ENCODE assay signal across 8 cellular contexts in genomic region chr10:50740351-50740688, GRCh38. TPM values are rescaled to one million over a fixed set of nuclear protein-coding genes. Genes with fewer than 3 reads are reported as not detected.
DNase-seq lines count a peak whose midpoint lies in the region; ATAC-seq, FAIRE-seq and TF ChIP-seq lines count a peak whose summit lies in the region.

No MANE protein-coding gene starts in this region.

- H3K4me1 ChIP-seq in Peyer's patch (peaks cover 0 to 5% (median 0%) of the 10 kb centered on the region in 4 donors), iPS-15b (ENCODE audit: control insufficient read depth, insufficient read depth, low read length) (no peaks in the 10 kb centered on the region), skeletal muscle tissue (ENCODE audit: control insufficient read depth in 3 of 3, insufficient read depth in 3 of 3, low read length in 3 of 3) (peaks cover 0 to 4% (median 3%) of the 10 kb centered on the region in 3 donors)

- in situ Hi-C loops in astrocyte of the spinal cord (cut with HindIII; ENCODE audit: low sequenced_read_pairs): no loop called here

- no peaks in the 10 kb centered on the region for H3K27me3 ChIP-seq in Peyer's patch
- peaks cover 2% of the 10 kb centered on the region for H3K27me3 ChIP-seq in iPS-15b (ENCODE audit: control insufficient read depth, insufficient read depth, low read length)
- H3K27me3 ChIP-seq in skeletal muscle tissue (ENCODE audit: control insufficient read depth in 3 of 3, insufficient read depth in 3 of 3, low read length in 3 of 3): no peaks in the 10 kb centered on the region

- peak overlapping the region; percentile 24 to 69 (median 63) for H3K27ac ChIP-seq in Peyer's patch
- H3K27ac ChIP-seq in skeletal muscle tissue (ENCODE audit: low read depth, low read length): peak overlapping the region; percentile 79

- no peak for FAIRE-seq in GM12891 (lab: Jason Lieb, UNC)

- ATAC-seq in GM18499 (IDR thresholded peaks at IDR 0.05; ENCODE audit: insufficient read depth, unreplicated experiment) (peak; percentile 35), HG02981 (IDR thresholded peaks at IDR 0.05; ENCODE audit: unreplicated experiment) (peak; percentile 36)

- H3K9me3 ChIP-seq in Peyer's patch: no peaks in the 10 kb centered on the region
- H3K9me3 ChIP-seq in iPS-15b (ENCODE audit: control insufficient read depth, insufficient read depth, low read length): no peaks in the 10 kb centered on the region
- no peaks in the 10 kb centered on the region for H3K9me3 ChIP-seq in skeletal muscle tissue (ENCODE audit: control insufficient read depth in 3 of 3, low read length in 3 of 3)

- DNase-seq in A172 (ENCODE audit: low spot score) (peak; percentile 54), Peyer's patch (peak in 1 of 3 donors; percentile 53), astrocyte of the spinal cord (ENCODE audit: low read depth, low spot score) (peak; percentile 89), GM12891 (ENCODE audit: insufficient read length, low spot score) (no peak)

- H3K4me3 ChIP-seq in Peyer's patch: peak overlapping the region; percentile 69 to 93 (median 72)
- H3K4me3 ChIP-seq in astrocyte of the spinal cord (ENCODE audit: low read depth, low read length): peak overlapping the region; percentile 77
- H3K4me3 ChIP-seq in iPS-15b (ENCODE audit: low read depth, low read length): peak overlapping the region; percentile 91
- H3K4me3 ChIP-seq in skeletal muscle tissue (ENCODE audit: low read length in 3 of 3): peak overlapping the region; percentile 88 to 95 (median 94)

- H3K36me3 ChIP-seq in Peyer's patch (no peaks in the 10 kb centered on the region), iPS-15b (ENCODE audit: control insufficient read depth, insufficient read depth, low read length) (no peaks in the 10 kb centered on the region), skeletal muscle tissue (ENCODE audit: control insufficient read depth in 3 of 3, insufficient read depth in 3 of 3, low read length in 3 of 3) (no peaks in the 10 kb centered on the region)

- H3K9ac ChIP-seq in iPS-15b (ENCODE audit: low read depth, low read length): peak overlapping the region; percentile 48
- H3K9ac ChIP-seq in skeletal muscle tissue (ENCODE audit: low read depth in 1 of 3, low read length in 3 of 3): peak overlapping the region; percentile 80 to 91 (median 85)

- TF ChIP-seq POLR2A in Peyer's patch (IDR thresholded peaks at IDR 0.05) (no peak), GM12891 (IDR thresholded peaks at IDR 0.05; ENCODE audit: low read depth, low read length) (no peak)

- TF ChIP-seq CTCF in Peyer's patch (IDR thresholded peaks at IDR 0.05) (no peak), astrocyte of the spinal cord (IDR thresholded peaks at IDR 0.05; ENCODE audit: low read depth, low read length) (no peak)

TF ChIP-seq in GM12891, 5 proteins besides CTCF, POLR2A, EP300 and RAD21:
- TF ChIP-seq PAX5 (IDR thresholded peaks at IDR 0.05; ENCODE audit: insufficient read depth, low read length, severe bottlenecking): no peak
- TF ChIP-seq SPI1 (IDR thresholded peaks at IDR 0.05; ENCODE audit: low read depth, low read length): no peak
- TF ChIP-seq POLR2AphosphoS5 (IDR thresholded peaks at IDR 0.05; ENCODE audit: low read depth, low read length): no peak
- TF ChIP-seq TAF1 (IDR thresholded peaks at IDR 0.05; ENCODE audit: low read depth, low read length): no peak
- TF ChIP-seq POU2F2 (IDR thresholded peaks at IDR 0.05; ENCODE audit: low read depth, low read length): no peak

RNA-seq across cellular contexts. Expression of gene ASAH2B, which starts 0.6 kb away (rescaled TPM):
- 3.0 and 3.1 TPM in 2 replicates for total RNA-seq in A172 (2014; rRNA removed; shearing (Covaris generic))
- total RNA-seq in Peyer's patch: 1 to 10 TPM; 2.5 to 6.5 (median 4.1) TPM
- total RNA-seq in skeletal muscle tissue: 2.6 TPM
- polyA plus RNA-seq in GM12891 (2012; ENCODE audit: low read depth, missing spikeins): 3.2 TPM
